In genomic region chr20:31835554-31835953, GRCh38 we compare ENCODE assay signal across 13 cellular contexts. TPM values are rescaled to one million over a fixed set of nuclear protein-coding genes. Genes with fewer than 3 reads are reported as not detected.
DNase-seq lines count a peak whose midpoint lies in the region; ATAC-seq and TF ChIP-seq lines count a peak whose summit lies in the region.
"Had no signal": no experiment of that assay in that cellular context is flagged by ENCODE, and none has a peak within 500 bp of the region (broad histone marks: within the 10 kb centered on the region; RNA-seq: fewer than 3 reads in every experiment).

No MANE protein-coding gene starts in this region.

- H2AK5ac ChIP-seq in neuronal stem cell (ENCODE audit: low read depth, low read length): peak overlapping the region; percentile 72

- no peak overlapping the region for H3K4me3 ChIP-seq in neuronal stem cell (ENCODE audit: low read length in 2 of 2)
- H3K4me3 ChIP-seq: cardiac muscle cell, ovary, spleen had no signal

- no peak overlapping the region for H3K27ac ChIP-seq in neuronal stem cell (replicated peaks; ENCODE audit: low read length)
- H3K27ac ChIP-seq: cardiac muscle cell, ovary had no signal

- H3K36me3 ChIP-seq in neuronal stem cell (replicated peaks in 1 of 2; ENCODE audit: control insufficient read depth in 2 of 2, insufficient read depth in 2 of 2, low read length in 2 of 2): no peaks in the 10 kb centered on the region
- H3K36me3 ChIP-seq: cardiac muscle cell, ovary, spleen had no signal

- no peaks in the 10 kb centered on the region for H3K79me1 ChIP-seq in neuronal stem cell (ENCODE audit: low read depth, low read length)

- peak overlapping the region; percentile 84 for H4K8ac ChIP-seq in neuronal stem cell (ENCODE audit: low read depth, low read length)

- no peak overlapping the region for H3K4ac ChIP-seq in neuronal stem cell (ENCODE audit: low read length)

- H2AFZ ChIP-seq in neuronal stem cell (ENCODE audit: low read length): no peak overlapping the region

- no peaks in the 10 kb centered on the region for H3K27me3 ChIP-seq in neuronal stem cell (ENCODE audit: control insufficient read depth in 3 of 3, insufficient read depth in 3 of 3, low read depth in 1 of 3, low read length in 3 of 3)
- H3K27me3 ChIP-seq: cardiac muscle cell, ovary had no signal

- H2BK120ac ChIP-seq in neuronal stem cell (ENCODE audit: low read depth, low read length): no peak overlapping the region

- no peak overlapping the region for H3K23ac ChIP-seq in neuronal stem cell (ENCODE audit: low read depth, low read length, poor library complexity)

- peak overlapping the region; percentile 18 for H2BK15ac ChIP-seq in neuronal stem cell (ENCODE audit: low read length)

- H4K91ac ChIP-seq in neuronal stem cell (ENCODE audit: low read depth, low read length, poor library complexity): peak overlapping the region; percentile 49

- H2BK12ac ChIP-seq in neuronal stem cell (ENCODE audit: low read length): no peak overlapping the region

- ATAC-seq in HG03354 (IDR thresholded peaks at IDR 0.05; ENCODE audit: poor library complexity, severe bottlenecking, unreplicated experiment): peak; percentile 10
- ATAC-seq in SK-N-SH treated with all-trans-retinoic acid at 6 μM for 48 hours: peak; percentile 3; the same call in 1 of the 3 replicates
- ATAC-seq in GM19035 (IDR thresholded peaks at IDR 0.05; ENCODE audit: unreplicated experiment): no peak
- no peak for ATAC-seq in HG02678 (IDR thresholded peaks at IDR 0.05; ENCODE audit: unreplicated experiment)
- ATAC-seq in HG02840 (IDR thresholded peaks at IDR 0.05; ENCODE audit: low FRiP score, unreplicated experiment): no peak
- no peak for ATAC-seq in HG02884 (IDR thresholded peaks at IDR 0.05; ENCODE audit: unreplicated experiment)

- H2BK5ac ChIP-seq in neuronal stem cell (ENCODE audit: low read length): peak overlapping the region; percentile 21

- no peaks in the 10 kb centered on the region for H3K9me3 ChIP-seq in neuronal stem cell (replicated peaks in 1 of 2; ENCODE audit: control insufficient read depth in 2 of 2, insufficient read depth in 1 of 2, low read depth in 1 of 2, low read length in 2 of 2)
- H3K9me3 ChIP-seq: ovary, spleen had no signal

- no CpG with 5 or more reads among the region's 9 CpGs for WGBS in neuronal stem cell (ENCODE audit: extremely low coverage in 2 of 2, insufficient read length in 2 of 2, insufficient replicate concordance in 1 of 2), 2 donors

- no peak overlapping the region for H3K4me2 ChIP-seq in neuronal stem cell (ENCODE audit: insufficient read depth, low read length, poor library complexity, severe bottlenecking)

- no peak overlapping the region for H3K14ac ChIP-seq in neuronal stem cell (ENCODE audit: low read length)

- DNase-seq in DMS53 (lab: John Stamatoyannopoulos, UW): peak; percentile 77
- DNase-seq in neuronal stem cell (ENCODE audit: low spot score): no peak
- DNase-seq: activated CD4-positive, CD25-positive, alpha-beta regulatory T cell; activated CD8-positive, alpha-beta memory T cell treated with anti-CD3 and anti-CD28 coated beads, Interleukin-2, amount 50 U/mL, for 48 hours; spleen had no signal

- H3K4me1 ChIP-seq in neuronal stem cell (ENCODE audit: control insufficient read depth in 2 of 2, insufficient read depth in 1 of 2, low read depth in 1 of 2, low read length in 2 of 2): peaks cover 22 to 37% of the 10 kb centered on the region in 2 donors

- H3K18ac ChIP-seq in neuronal stem cell (ENCODE audit: low read length): peak overlapping the region; percentile 66

- H3K9ac ChIP-seq in neuronal stem cell (ENCODE audit: low read depth, low read length, poor library complexity): peak overlapping the region; percentile 38

TF ChIP-seq in SK-N-SH treated with all-trans-retinoic acid at 6 μM for 48 hours, 23 proteins besides CTCF, POLR2A, EP300 and RAD21 (continues in another document):
- TF ChIP-seq ZNF565 (CRISPR knock-in tag; conservative IDR thresholded peaks at IDR 0.05; ENCODE audit: low read depth) (no peak), ARNTL (CRISPR knock-in tag; IDR thresholded peaks at IDR 0.05; ENCODE audit: borderline replicate concordance, low read depth) (no peak), ZFP30 (CRISPR knock-in tag; IDR thresholded peaks at IDR 0.05) (no peak), POU6F1 (CRISPR knock-in tag; IDR thresholded peaks at IDR 0.05; ENCODE audit: borderline replicate concordance, low read depth) (no peak), ZNF8 (CRISPR knock-in tag; IDR thresholded peaks at IDR 0.05) (no peak), BACH2 (CRISPR knock-in tag; IDR thresholded peaks at IDR 0.05; ENCODE audit: borderline replicate concordance) (no peak), PPARA (CRISPR knock-in tag; IDR thresholded peaks at IDR 0.05; ENCODE audit: borderline replicate concordance) (no peak), ESRRG (CRISPR knock-in tag; IDR thresholded peaks at IDR 0.05) (no peak), GLIS3 (CRISPR knock-in tag; IDR thresholded peaks at IDR 0.05) (no peak), ZFP3 (CRISPR knock-in tag; IDR thresholded peaks at IDR 0.05) (no peak), ZC3H10 (CRISPR knock-in tag; IDR thresholded peaks at IDR 0.05) (no peak), CSDC2 (CRISPR knock-in tag; IDR thresholded peaks at IDR 0.05) (no peak), RARB (CRISPR knock-in tag; IDR thresholded peaks at IDR 0.05) (no peak), OSR1 (CRISPR knock-in tag; IDR thresholded peaks at IDR 0.05) (no peak), TOX (CRISPR knock-in tag; IDR thresholded peaks at IDR 0.05; ENCODE audit: borderline replicate concordance) (no peak), SNAI2 (CRISPR knock-in tag; IDR thresholded peaks at IDR 0.05) (no peak)
- TF ChIP-seq, protein P1, sequence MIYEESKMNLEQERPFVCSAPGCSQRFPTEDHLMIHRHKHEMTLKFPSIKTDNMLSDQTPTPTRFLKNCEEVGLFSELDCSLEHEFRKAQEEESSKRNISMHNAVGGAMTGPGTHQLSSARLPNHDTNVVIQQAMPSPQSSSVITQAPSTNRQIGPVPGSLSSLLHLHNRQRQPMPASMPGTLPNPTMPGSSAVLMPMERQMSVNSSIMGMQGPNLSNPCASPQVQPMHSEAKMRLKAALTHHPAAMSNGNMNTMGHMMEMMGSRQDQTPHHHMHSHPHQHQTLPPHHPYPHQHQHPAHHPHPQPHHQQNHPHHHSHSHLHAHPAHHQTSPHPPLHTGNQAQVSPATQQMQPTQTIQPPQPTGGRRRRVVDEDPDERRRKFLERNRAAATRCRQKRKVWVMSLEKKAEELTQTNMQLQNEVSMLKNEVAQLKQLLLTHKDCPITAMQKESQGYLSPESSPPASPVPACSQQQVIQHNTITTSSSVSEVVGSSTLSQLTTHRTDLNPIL (CRISPR knock-in tag; IDR thresholded peaks at IDR 0.05; ENCODE audit: low read depth): no peak
- TF ChIP-seq, protein P2, sequence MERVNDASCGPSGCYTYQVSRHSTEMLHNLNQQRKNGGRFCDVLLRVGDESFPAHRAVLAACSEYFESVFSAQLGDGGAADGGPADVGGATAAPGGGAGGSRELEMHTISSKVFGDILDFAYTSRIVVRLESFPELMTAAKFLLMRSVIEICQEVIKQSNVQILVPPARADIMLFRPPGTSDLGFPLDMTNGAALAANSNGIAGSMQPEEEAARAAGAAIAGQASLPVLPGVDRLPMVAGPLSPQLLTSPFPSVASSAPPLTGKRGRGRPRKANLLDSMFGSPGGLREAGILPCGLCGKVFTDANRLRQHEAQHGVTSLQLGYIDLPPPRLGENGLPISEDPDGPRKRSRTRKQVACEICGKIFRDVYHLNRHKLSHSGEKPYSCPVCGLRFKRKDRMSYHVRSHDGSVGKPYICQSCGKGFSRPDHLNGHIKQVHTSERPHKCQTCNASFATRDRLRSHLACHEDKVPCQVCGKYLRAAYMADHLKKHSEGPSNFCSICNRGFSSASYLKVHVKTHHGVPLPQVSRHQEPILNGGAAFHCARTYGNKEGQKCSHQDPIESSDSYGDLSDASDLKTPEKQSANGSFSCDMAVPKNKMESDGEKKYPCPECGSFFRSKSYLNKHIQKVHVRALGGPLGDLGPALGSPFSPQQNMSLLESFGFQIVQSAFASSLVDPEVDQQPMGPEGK (CRISPR knock-in tag; IDR thresholded peaks at IDR 0.05; ENCODE audit: borderline replicate concordance): no peak
- TF ChIP-seq, protein P3, sequence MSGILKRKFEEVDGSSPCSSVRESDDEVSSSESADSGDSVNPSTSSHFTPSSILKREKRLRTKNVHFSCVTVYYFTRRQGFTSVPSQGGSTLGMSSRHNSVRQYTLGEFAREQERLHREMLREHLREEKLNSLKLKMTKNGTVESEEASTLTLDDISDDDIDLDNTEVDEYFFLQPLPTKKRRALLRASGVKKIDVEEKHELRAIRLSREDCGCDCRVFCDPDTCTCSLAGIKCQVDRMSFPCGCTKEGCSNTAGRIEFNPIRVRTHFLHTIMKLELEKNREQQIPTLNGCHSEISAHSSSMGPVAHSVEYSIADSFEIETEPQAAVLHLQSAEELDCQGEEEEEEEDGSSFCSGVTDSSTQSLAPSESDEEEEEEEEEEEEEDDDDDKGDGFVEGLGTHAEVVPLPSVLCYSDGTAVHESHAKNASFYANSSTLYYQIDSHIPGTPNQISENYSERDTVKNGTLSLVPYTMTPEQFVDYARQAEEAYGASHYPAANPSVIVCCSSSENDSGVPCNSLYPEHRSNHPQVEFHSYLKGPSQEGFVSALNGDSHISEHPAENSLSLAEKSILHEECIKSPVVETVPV (CRISPR knock-in tag; IDR thresholded peaks at IDR 0.05): no peak

RNA-seq across cellular contexts. Expression of gene FOXS1, which starts 9.8 kb away (rescaled TPM):
- polyA plus RNA-seq in neuronal stem cell (2013, experiment 1 of 2): 1.1 TPM
- polyA plus RNA-seq in neuronal stem cell (2013, experiment 2 of 2): 0.84 TPM

RNA-seq across cellular contexts. Expression of gene MYLK2, which starts 16.4 kb away (rescaled TPM):
- polyA plus RNA-seq in neuronal stem cell (2013, experiment 1 of 2): 0.54 TPM
- 0.48 TPM for polyA plus RNA-seq in neuronal stem cell (2013, experiment 2 of 2)
- polyA plus RNA-seq: cardiac muscle cell had no signal

RNA-seq across cellular contexts. Expression of gene DUSP15, which starts 34.8 kb away (rescaled TPM):
- 2.1 TPM for polyA plus RNA-seq in neuronal stem cell (2013, experiment 1 of 2)
- 2.1 TPM for polyA plus RNA-seq in neuronal stem cell (2013, experiment 2 of 2)

RNA-seq across cellular contexts. Expression of gene TTLL9, which starts 34.9 kb away (rescaled TPM):
- 0.38 TPM for polyA plus RNA-seq in neuronal stem cell (2013, experiment 1 of 2)
- 0.48 TPM for polyA plus RNA-seq in neuronal stem cell (2013, experiment 2 of 2)

Comparison
In these comparisons a context has a peak if more than half of its experiments do, and no peak if none do; other contexts are left out.
1. ATAC-seq: peak in HG03354 (single experiment) and SK-N-SH treated with all-trans-retinoic acid at 6 μM for 48 hours (single experiment); none in GM19035 (single experiment), HG02678 (single experiment), HG02840 (single experiment) and HG02884 (single experiment).